ENCODE assay signal across 25 cellular contexts in genomic region chr9:68672625-68673024, GRCh38. TPM values are rescaled to one million over a fixed set of nuclear protein-coding genes. Genes with fewer than 3 reads are reported as not detected.
A peak's percentile ranks its signal among the peaks of the same experiment; 100 is the strongest.
DNase-seq lines count a peak whose midpoint lies in the region; ATAC-seq, FAIRE-seq and TF ChIP-seq lines count a peak whose summit lies in the region.
"Had no signal": no experiment of that assay in that cellular context is flagged by ENCODE, and none has a peak within 500 bp of the region (broad histone marks: within the 10 kb centered on the region; RNA-seq: fewer than 3 reads in every experiment).

No MANE protein-coding gene starts in this region.

- no peak for TF ChIP-seq RAD21 in K562 (CRISPR knock-in tag; conservative IDR thresholded peaks at IDR 0.05 in 1 of 2, IDR thresholded peaks at IDR 0.05 in 1 of 2)

- H3K36me3 ChIP-seq in K562 (ENCODE audit: control insufficient read depth, insufficient read depth, low read length) (no peaks in the 10 kb centered on the region), small intestine (ENCODE audit: control insufficient read depth in 2 of 2, insufficient read depth in 2 of 2, low read length in 2 of 2) (no peaks in the 10 kb centered on the region)
- H3K36me3 ChIP-seq in CD4-positive, alpha-beta memory T cell (ENCODE audit: insufficient read depth, low read length) = no peaks in the 10 kb centered on the region
- H3K36me3 ChIP-seq: BLaER1 had no signal

- CTCF ChIA-PET in K562 (lab: Yijun Ruan, JAX; ENCODE audit: low intra/inter-chr PET ratio) = no interaction called here
- CTCF ChIA-PET in CD4-positive, alpha-beta memory T cell (lab: Charles Lee; ENCODE audit: partially characterized antibody) = interaction anchor here (1.1 kb wide), 1 partner anchor 327 kb away, joined by 4 read pairs; no protein-coding TSS in a partner anchor

- peaks cover 17% of the 10 kb centered on the region for H3K4me1 Mint-ChIP-seq in activated CD4-positive, alpha-beta T cell treated with anti-CD3 and anti-CD28 coated beads, Interleukin-2, amount 10 ng/mL, durations not matched to agents 24 days and 14 days
- no peaks in the 10 kb centered on the region for H3K4me1 Mint-ChIP-seq in CD4-positive, alpha-beta memory T cell
- H3K4me1 Mint-ChIP-seq: CD4-positive, CD25-positive, alpha-beta regulatory T cell; CD8-positive, alpha-beta memory T cell had no signal

- H3K27ac ChIP-seq in K562 (ENCODE audit: extremely low read depth, low read depth, low read length) = no peak overlapping the region
- H3K27ac ChIP-seq in small intestine (ENCODE audit: low read depth in 1 of 2, low read length in 1 of 2) = no peak overlapping the region
- no peak overlapping the region for H3K27ac ChIP-seq in CD4-positive, alpha-beta memory T cell (ENCODE audit: low read depth, low read length)
- H3K27ac ChIP-seq: 22Rv1, BLaER1, C4-2B had no signal

- no peak overlapping the region for H3K4me3 Mint-ChIP-seq in activated CD4-positive, alpha-beta T cell treated with anti-CD3 and anti-CD28 coated beads, Interleukin-2, amount 10 ng/mL, durations not matched to agents 24 days and 14 days
- no peak overlapping the region for H3K4me3 Mint-ChIP-seq in CD4-positive, alpha-beta memory T cell
- H3K4me3 Mint-ChIP-seq: B cell; CD4-positive, CD25-positive, alpha-beta regulatory T cell; CD8-positive, alpha-beta memory T cell; GM23338; H9; HFFc6 had no signal

- H3K79me2 ChIP-seq in K562 (ENCODE audit: control insufficient read depth, insufficient read depth, low read length) = no peaks in the 10 kb centered on the region

- no peak overlapping the region for H3K9ac ChIP-seq in K562 (ENCODE audit: insufficient read depth in 1 of 2, low read depth in 2 of 2, low read length in 2 of 2)
- H3K9ac ChIP-seq: BLaER1 had no signal

- FAIRE-seq in GM19239 (lab: Jason Lieb, UNC) (peak; percentile 26), K562 (lab: Jason Lieb, UNC) (no peak), small intestine (lab: Jason Lieb, UNC) (no peak)
- FAIRE-seq: A204.1, D721Med, GM12878 had no signal

- no peak for ATAC-seq in K562
- ATAC-seq in HG02938 (IDR thresholded peaks at IDR 0.05; ENCODE audit: unreplicated experiment) = no peak
- ATAC-seq: GM23338 had no signal

- intact Hi-C loops in activated CD4-positive, alpha-beta T cell treated with anti-CD3 and anti-CD28 coated beads, Interleukin-2, amount 10 ng/mL, durations not matched to agents 24 days and 14 days (cut with micrococcal nuclease) = loop anchor here (1.0 kb wide), 1 partner anchor 19 kb away; no protein-coding TSS in a partner anchor
- intact Hi-C loops in K562 (cut with micrococcal nuclease) = no loop called here
- intact Hi-C loops in CD4-positive, alpha-beta memory T cell (cut with micrococcal nuclease) = no loop called here

- POLR2A ChIA-PET in K562 (lab: Yijun Ruan, JAX) = interaction anchor here (0.5 to 1.0 kb wide), 2 partner anchors 10 to 13 kb away, joined by 3 read pairs; no protein-coding TSS in a partner anchor
- POLR2A ChIA-PET in CD4-positive, alpha-beta memory T cell (lab: Charles Lee; ENCODE audit: partially characterized antibody) = no interaction called here

- in situ Hi-C loops in K562 (cut with MboI) = no loop called here

- H3K36me3 Mint-ChIP-seq in activated CD4-positive, alpha-beta T cell treated with anti-CD3 and anti-CD28 coated beads, Interleukin-2, amount 10 ng/mL, durations not matched to agents 24 days and 14 days (ENCODE audit: low read depth) = no peaks in the 10 kb centered on the region
- no peaks in the 10 kb centered on the region for H3K36me3 Mint-ChIP-seq in CD4-positive, alpha-beta memory T cell
- H3K36me3 Mint-ChIP-seq: CD4-positive, CD25-positive, alpha-beta regulatory T cell had no signal

- peaks cover 11% of the 10 kb centered on the region for H3K27me3 Mint-ChIP-seq in activated CD4-positive, alpha-beta T cell treated with anti-CD3 and anti-CD28 coated beads, Interleukin-2, amount 10 ng/mL, durations not matched to agents 24 days and 14 days
- H3K27me3 Mint-ChIP-seq in CD4-positive, alpha-beta memory T cell = peaks cover 4 to 9% of the 10 kb centered on the region in 2 donors
- H3K27me3 Mint-ChIP-seq: B cell had no signal

- H3K4me3 ChIP-seq in K562 (no peak overlapping the region), small intestine (ENCODE audit: low read depth in 1 of 2, low read length in 2 of 2) (no peak overlapping the region)
- H3K4me3 ChIP-seq in CD4-positive, alpha-beta memory T cell (ENCODE audit: low read length in 2 of 2) = no peak overlapping the region
- H3K4me3 ChIP-seq: BLaER1, GM12878, GM23338 had no signal

- no peaks in the 10 kb centered on the region for H3K9me3 Mint-ChIP-seq in activated CD4-positive, alpha-beta T cell treated with anti-CD3 and anti-CD28 coated beads, Interleukin-2, amount 10 ng/mL, durations not matched to agents 24 days and 14 days
- H3K9me3 Mint-ChIP-seq in CD4-positive, alpha-beta memory T cell = peaks cover 0 to 3% (median 0%) of the 10 kb centered on the region in 8 donors
- H3K9me3 Mint-ChIP-seq: CD4-positive, CD25-positive, alpha-beta regulatory T cell; CD8-positive, alpha-beta memory T cell; GM23338; H9; HFFc6 had no signal

- no peak overlapping the region for H3K4me2 ChIP-seq in K562 (ENCODE audit: insufficient read depth, low read length)
- H3K4me2 ChIP-seq: BLaER1, GM23338 had no signal

- no peaks in the 10 kb centered on the region for H4K20me1 ChIP-seq in K562 (replicated peaks; ENCODE audit: control insufficient read depth, insufficient read depth, low read length)
- H4K20me1 ChIP-seq: BLaER1 had no signal

- no TSS peak for BruUV-seq in K562 (replicated peaks; lab: Mats Ljungman, UMichigan)

- no peak for TF ChIP-seq POLR2A in K562 (conservative IDR thresholded peaks at IDR 0.05)

- H3K9me1 ChIP-seq in K562 (ENCODE audit: control insufficient read depth, insufficient read depth, low read length) = no peaks in the 10 kb centered on the region

- peaks cover 5 to 18% of the 10 kb centered on the region in 2 experiments; a peak in 4 of 5 replicates for H3K27me3 ChIP-seq in K562 (ENCODE audit: control insufficient read depth in 2 of 2, insufficient read depth in 2 of 2, low read length in 2 of 2)
- H3K27me3 ChIP-seq in small intestine (ENCODE audit: control insufficient read depth in 2 of 2, insufficient read depth in 2 of 2, low read length in 2 of 2) = no peaks in the 10 kb centered on the region
- H3K27me3 ChIP-seq in CD4-positive, alpha-beta memory T cell (ENCODE audit: insufficient read depth, low read length) = no peaks in the 10 kb centered on the region
- H3K27me3 ChIP-seq: BLaER1 had no signal

- peak overlapping the region; percentile 8 for H3K27ac Mint-ChIP-seq in activated CD4-positive, alpha-beta T cell treated with anti-CD3 and anti-CD28 coated beads, Interleukin-2, amount 10 ng/mL, durations not matched to agents 24 days and 14 days
- no peak overlapping the region for H3K27ac Mint-ChIP-seq in CD4-positive, alpha-beta memory T cell
- H3K27ac Mint-ChIP-seq: B cell; CD4-positive, CD25-positive, alpha-beta regulatory T cell; CD8-positive, alpha-beta memory T cell; GM23338; HFFc6 had no signal

- H3K4me1 ChIP-seq in K562 (replicated peaks in 1 of 2; ENCODE audit: control insufficient read depth in 2 of 2, insufficient read depth in 2 of 2, low read length in 2 of 2) (no peaks in the 10 kb centered on the region), small intestine (ENCODE audit: control insufficient read depth in 2 of 2, insufficient read depth in 1 of 2, low read depth in 1 of 2, low read length in 1 of 2) (no peaks in the 10 kb centered on the region)
- no peaks in the 10 kb centered on the region for H3K4me1 ChIP-seq in CD4-positive, alpha-beta memory T cell (ENCODE audit: insufficient read depth, low read length)
- H3K4me1 ChIP-seq: BLaER1 had no signal

- DNase-seq in activated CD4-positive, alpha-beta T cell treated with anti-CD3 and anti-CD28 coated beads, Interleukin-2, amount 10 ng/mL, durations not matched to agents 24 days and 14 days = no peak
- no peak for DNase-seq in activated CD4-positive, alpha-beta T cell treated with anti-CD3 and anti-CD28 coated beads, Interleukin-2, amount 50 U/mL, for 4 hours
- DNase-seq in GM19239 (ENCODE audit: insufficient read length, low spot score) = no peak
- DNase-seq in K562 (ENCODE audit: extremely low read depth in 1 of 4, low spot score in 3 of 4) = no peak
- peak; percentile 69 for DNase-seq in small intestine
- DNase-seq in CD4-positive, alpha-beta memory T cell = no peak
- DNase-seq: CD4-positive, CD25-positive, alpha-beta regulatory T cell; CD8-positive, alpha-beta memory T cell; DMS 273 treated with DMSO at 0.1 percent for 48 hours; DMS79; EL; GDM1; H9; HFFc6 had no signal

- no peak for TF ChIP-seq CTCF in K562 (IDR thresholded peaks at IDR 0.05 in 2 of 3, conservative IDR thresholded peaks at IDR 0.05 in 1 of 3; ENCODE audit: insufficient read depth in 2 of 3, low read depth in 1 of 3, low read length in 3 of 3)

- TF ChIP-seq EP300 in K562 (IDR thresholded peaks at IDR 0.05; ENCODE audit: low read length) = no peak

- H3K9me3 ChIP-seq in K562 (replicated peaks; ENCODE audit: control insufficient read depth, insufficient read depth, low read depth, low read length) (no peaks in the 10 kb centered on the region), small intestine (ENCODE audit: control insufficient read depth, low read depth) (no peaks in the 10 kb centered on the region)
- H3K9me3 ChIP-seq in CD4-positive, alpha-beta memory T cell (ENCODE audit: control insufficient read depth in 1 of 2, low read length in 2 of 2) = no peaks in the 10 kb centered on the region
- H3K9me3 ChIP-seq: BLaER1 had no signal

- no peak overlapping the region for H2AFZ ChIP-seq in K562 (ENCODE audit: low read depth, low read length)
- H2AFZ ChIP-seq: GM23338 had no signal

RNA-seq across cellular contexts. Expression of gene PIP5K1B, which starts 32.4 kb away (rescaled TPM):
- total RNA-seq in activated CD4-positive, alpha-beta T cell treated with anti-CD3 and anti-CD28 coated beads, Interleukin-2, amount 10 ng/mL, durations not matched to agents 24 days and 14 days = 56.6 and 58.8 TPM in 2 replicates
- total RNA-seq in K562 (2011; cell fraction: chromatin; rRNA removed; ENCODE audit: low replicate concordance) = 11.7 and 37.8 TPM in 2 replicates
- total RNA-seq in K562 (2011; cell fraction: nucleolus; rRNA removed) = 11.6 and 11.7 TPM in 2 replicates
- total RNA-seq in K562 (2011; cell fraction: nucleoplasm; rRNA removed) = 19.9 and 36.8 TPM in 2 replicates
- total RNA-seq in K562 (2014; rRNA removed) (3.8 and 3.9 TPM in 2 replicates), K562 (2014; rRNA removed; fragmentation: Illumina TruSeq; extraction: Trizol) (7.4 and 8.8 TPM in 2 replicates), K562 (2015; rRNA removed; fragmentation: Illumina TruSeq; extraction: Trizol) (7.4 and 7.5 TPM in 2 replicates), K562 (2021) (9.6 and 10.4 TPM in 2 replicates)
- polyA plus RNA-seq in K562 (2011; rRNA removed) (6.5 and 7.8 TPM in 2 replicates), K562 (2014; fragmentation: Illumina TruSeq; extraction: Trizol) (10.6 and 12.9 TPM in 2 replicates), K562 (2014; fragmentation: Nextera tagmentation; extraction: Ambion mirVana) (1 to 10 TPM; 3.1 to 6.3 TPM), K562 (2014; rRNA removed) (4.9 and 5.0 TPM in 2 replicates), small intestine (10 to 100 TPM; 28.8 to 54.0 (median 45.4) TPM)
- polyA plus RNA-seq in K562 (2011; cell fraction: cytosol; rRNA removed) = 2.5 and 4.5 TPM in 2 replicates
- polyA plus RNA-seq in K562 (2011; cell fraction: nucleus; rRNA removed) = 5.7 and 7.2 TPM in 2 replicates
- 9.2 and 13.5 TPM in 2 replicates for polyA plus RNA-seq in K562 (2012)
- 12.3 and 14.2 TPM in 2 replicates for polyA minus RNA-seq in K562 (2011; rRNA and poly(A)+ RNA removed)
- 4.3 and 6.3 TPM in 2 replicates for polyA minus RNA-seq in K562 (2011; cell fraction: cytosol; rRNA and poly(A)+ RNA removed)
- 12.3 and 27.8 TPM in 2 replicates for polyA minus RNA-seq in K562 (2011; cell fraction: nucleus; rRNA and poly(A)+ RNA removed)
- total RNA-seq in CD4-positive, alpha-beta memory T cell = under 1 TPM in 1 of 2 experiments, not detected in 1; 0.12 TPM
- under 1 TPM in 1 of 2 donors, not detected in 1; 0.25 TPM for polyA plus RNA-seq in CD4-positive, alpha-beta memory T cell
- total RNA-seq: H4, HFFc6 had no signal
- polyA plus RNA-seq: AG04450; CD8-positive, alpha-beta memory T cell had no signal

Comparison
In these comparisons a context has a peak if more than half of its experiments do, and no peak if none do; other contexts are left out.
1. RNA of gene PIP5K1B, which starts 32.4 kb away (total RNA-seq): 56.6 to 58.8 TPM in activated CD4-positive, alpha-beta T cell treated with anti-CD3 and anti-CD28 coated beads, Interleukin-2, amount 10 ng/mL, durations not matched to agents 24 days and 14 days and 3.8 to 37.8 TPM in K562; 0.12 TPM in CD4-positive, alpha-beta memory T cell; every median in the first group is over 4 times any median in the second.